In the genomic region with DNA sequence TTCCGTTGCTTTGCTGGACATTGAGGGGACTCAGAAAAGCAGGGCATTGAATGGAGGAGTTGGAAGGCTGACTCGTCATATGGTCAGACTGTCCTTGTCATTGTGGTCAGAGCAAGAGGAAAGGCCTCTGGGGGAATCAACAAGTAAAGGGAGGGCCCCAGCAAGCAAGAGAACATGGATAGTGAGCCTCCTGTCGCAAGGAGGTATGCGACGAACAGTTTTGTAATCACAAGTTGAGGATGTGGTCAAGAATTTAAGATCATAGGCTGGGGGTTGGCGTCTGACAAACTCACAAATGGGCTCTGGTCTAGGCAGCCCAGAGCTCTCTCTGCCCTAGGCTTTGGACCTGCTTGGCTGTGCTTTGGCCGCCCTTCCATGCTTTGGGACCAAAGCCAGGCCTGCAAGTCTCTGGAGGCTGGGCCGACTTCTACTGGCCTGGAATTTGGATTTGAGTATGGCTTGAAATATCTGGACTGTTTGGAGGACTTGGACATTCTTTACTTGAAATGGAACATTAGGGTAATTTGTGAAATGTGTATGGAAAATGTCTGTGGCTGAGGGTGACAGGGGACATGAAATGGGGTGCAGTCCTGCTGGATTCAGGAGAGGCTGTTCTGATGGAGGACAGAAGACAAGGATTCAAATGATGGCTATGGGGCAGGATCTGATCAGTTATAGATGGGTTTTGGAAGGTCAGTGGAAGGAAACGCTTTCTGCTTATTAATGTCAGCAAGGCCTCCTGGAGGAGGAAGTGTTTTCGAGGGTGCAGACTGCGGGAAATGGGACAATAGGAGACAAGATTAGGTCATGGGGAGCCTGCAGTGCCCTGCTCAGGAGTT, we compare ENCODE assay signal across 8 cellular contexts. TPM values are rescaled to one million over a fixed set of nuclear protein-coding genes. Genes with fewer than 3 reads are reported as not detected.
DNase-seq lines count a peak whose midpoint lies in the region; ATAC-seq and TF ChIP-seq lines count a peak whose summit lies in the region.

No MANE protein-coding gene starts in this region.

- no peaks in the 10 kb centered on the region for H3K36me3 ChIP-seq in adrenal gland (replicated peaks in 1 of 2)
- H3K36me3 ChIP-seq in skeletal muscle satellite cell (ENCODE audit: insufficient read depth, low read length) = peaks cover 3% of the 10 kb centered on the region

- H3K27ac ChIP-seq in adrenal gland = peak overlapping the region; percentile 27 to 97 (median 90)
- H3K27ac ChIP-seq in right cardiac atrium (ENCODE audit: low read length) = peak overlapping the region; percentile 99

- intact Hi-C loops in adrenal gland (cut with DNase I) = no loop called here
- intact Hi-C loops in right cardiac atrium (cut with DNase I) = loop anchor here (5.0 kb wide), 1 partner anchor 34 kb away; no protein-coding TSS in a partner anchor

- H3K36me3 Mint-ChIP-seq in effector memory CD8-positive, alpha-beta T cell (ENCODE audit: insufficient read depth) = peaks cover 11% of the 10 kb centered on the region

- H3K4me3 Mint-ChIP-seq in effector memory CD8-positive, alpha-beta T cell = no peak overlapping the region

- H3K4me2 ChIP-seq in skeletal muscle satellite cell (ENCODE audit: low read length) = peak overlapping the region; percentile 83

- H3K4me1 ChIP-seq in adrenal gland (replicated peaks in 1 of 2) (peaks cover 65 to 72% of the 10 kb centered on the region in 2 donors), right cardiac atrium (ENCODE audit: control insufficient read depth, insufficient read depth, low read length) (peaks cover 45% of the 10 kb centered on the region), skeletal muscle satellite cell (ENCODE audit: control insufficient read depth, insufficient read depth, low read length) (peaks cover 68% of the 10 kb centered on the region)

- H3K4me3 ChIP-seq in adrenal gland (peak overlapping the region in 1 of 4 donors; percentile 100), right cardiac atrium (ENCODE audit: low read length) (no peak overlapping the region), skeletal muscle satellite cell (ENCODE audit: low read length) (peak overlapping the region; percentile 77)

- DNase-seq in H4 (ENCODE audit: low spot score) (peak; percentile 73), adrenal gland (peak in 6 of 7 donors; percentile 61 to 85 (median 78)), right cardiac atrium (peak; percentile 82 to 94 (median 92)), NCI-H2196 (lab: John Stamatoyannopoulos, UW; ENCODE audit: unreplicated experiment) (no peak)
- no peak for DNase-seq in activated CD4-positive, alpha-beta T cell treated with anti-CD3 and anti-CD28 coated beads for 48 hours
- DNase-seq in stimulated activated CD4-positive, alpha-beta T cell treated with anti-CD3 and anti-CD28 coated beads, Interleukin-2, amount 100 ng/mL, for 24 hours = no peak
- no peak for DNase-seq in effector memory CD8-positive, alpha-beta T cell

- H3K27me3 Mint-ChIP-seq in effector memory CD8-positive, alpha-beta T cell = peaks cover 17 to 34% of the 10 kb centered on the region in 2 donors

- 18 to 34% (median 31%) methylated on average over 11 of the region's 11 CpGs for WGBS in adrenal gland, 4 donors
- WGBS in right cardiac atrium = 12% methylated on average over 11 of the region's 11 CpGs

- no peak for TF ChIP-seq CTCF in adrenal gland (IDR thresholded peaks at IDR 0.05)

- H3K9me3 Mint-ChIP-seq in effector memory CD8-positive, alpha-beta T cell = no peaks in the 10 kb centered on the region

- H3K27me3 ChIP-seq in adrenal gland = no peaks in the 10 kb centered on the region
- H3K27me3 ChIP-seq in right cardiac atrium (ENCODE audit: control insufficient read depth, insufficient read depth) = no peaks in the 10 kb centered on the region
- no peaks in the 10 kb centered on the region for H3K27me3 ChIP-seq in skeletal muscle satellite cell (ENCODE audit: control insufficient read depth, insufficient read depth, low read length)

- H3K27ac Mint-ChIP-seq in effector memory CD8-positive, alpha-beta T cell = no peak overlapping the region

- peaks cover 3 to 7% of the 10 kb centered on the region in 2 donors for H3K4me1 Mint-ChIP-seq in effector memory CD8-positive, alpha-beta T cell (ENCODE audit: low read depth in 2 of 2)

- H3K9ac ChIP-seq in skeletal muscle satellite cell (ENCODE audit: low read depth, low read length) = peak overlapping the region; percentile 98

- H3K9me3 ChIP-seq in adrenal gland (replicated peaks in 1 of 3) (no peaks in the 10 kb centered on the region), right cardiac atrium (ENCODE audit: control insufficient read depth, low read length) (no peaks in the 10 kb centered on the region), skeletal muscle satellite cell (replicated peaks; ENCODE audit: low read length) (no peaks in the 10 kb centered on the region)

- TF ChIP-seq POLR2A in adrenal gland (IDR thresholded peaks at IDR 0.05) = peak in 1 of 2 donors; percentile 37

- ATAC-seq in right cardiac atrium = peak; percentile 64 to 75
- ATAC-seq in effector memory CD8-positive, alpha-beta T cell (replicated peaks) = no peak

RNA-seq across cellular contexts. Expression of a gene that starts 19.2 kb away (rescaled TPM):
- 18.8 and 26.6 TPM in 2 replicates for total RNA-seq in H4 (2014; rRNA removed; shearing (Covaris generic))
- total RNA-seq in adrenal gland (100 to 1,000 TPM in 6 of 8 donors, 10 to 100 TPM in 2; 80.7 to 154 (median 106) TPM), right cardiac atrium (10 to 100 TPM; 53.1 to 67.8 (median 58.7) TPM)
- polyA plus RNA-seq in adrenal gland (10 to 100 TPM in 2 of 3 donors, 1 to 10 TPM in 1; 9.6 to 37.5 (median 21.1) TPM), right cardiac atrium (45.9 TPM)
- total RNA-seq in skeletal muscle satellite cell (2012; rRNA removed) = 51.2 and 52.4 TPM in 2 replicates

RNA-seq across cellular contexts. Expression of a gene that starts 39.2 kb away (rescaled TPM):
- 2,476 and 2,863 TPM in 2 replicates for total RNA-seq in H4 (2014; rRNA removed; shearing (Covaris generic))
- total RNA-seq in adrenal gland (1,000 to 10,000 TPM; 1,380 to 3,506 (median 1,891) TPM), right cardiac atrium (1,000 to 10,000 TPM; 1,254 to 1,552 (median 1,386) TPM)
- polyA plus RNA-seq in adrenal gland (1,000 to 10,000 TPM; 1,067 to 2,924 (median 1,712) TPM), right cardiac atrium (1,870 TPM)
- total RNA-seq in skeletal muscle satellite cell (2012; rRNA removed) = 3,190 and 4,225 TPM in 2 replicates

Comparison
In these comparisons a context has a peak if more than half of its experiments do, and no peak if none do; other contexts are left out.
1. DNase-seq: peak in H4 (single experiment), adrenal gland (6 of 7) and right cardiac atrium (3 of 3); none in activated CD4-positive, alpha-beta T cell treated with anti-CD3 and anti-CD28 coated beads for 48 hours (single experiment), stimulated activated CD4-positive, alpha-beta T cell treated with anti-CD3 and anti-CD28 coated beads, Interleukin-2, amount 100 ng/mL, for 24 hours (0 of 2), NCI-H2196 (single experiment) and effector memory CD8-positive, alpha-beta T cell (0 of 3).
2. intact Hi-C loops: an anchor here in right cardiac atrium (5.0 kb wide); none called in adrenal gland.